In the genomic region with DNA sequence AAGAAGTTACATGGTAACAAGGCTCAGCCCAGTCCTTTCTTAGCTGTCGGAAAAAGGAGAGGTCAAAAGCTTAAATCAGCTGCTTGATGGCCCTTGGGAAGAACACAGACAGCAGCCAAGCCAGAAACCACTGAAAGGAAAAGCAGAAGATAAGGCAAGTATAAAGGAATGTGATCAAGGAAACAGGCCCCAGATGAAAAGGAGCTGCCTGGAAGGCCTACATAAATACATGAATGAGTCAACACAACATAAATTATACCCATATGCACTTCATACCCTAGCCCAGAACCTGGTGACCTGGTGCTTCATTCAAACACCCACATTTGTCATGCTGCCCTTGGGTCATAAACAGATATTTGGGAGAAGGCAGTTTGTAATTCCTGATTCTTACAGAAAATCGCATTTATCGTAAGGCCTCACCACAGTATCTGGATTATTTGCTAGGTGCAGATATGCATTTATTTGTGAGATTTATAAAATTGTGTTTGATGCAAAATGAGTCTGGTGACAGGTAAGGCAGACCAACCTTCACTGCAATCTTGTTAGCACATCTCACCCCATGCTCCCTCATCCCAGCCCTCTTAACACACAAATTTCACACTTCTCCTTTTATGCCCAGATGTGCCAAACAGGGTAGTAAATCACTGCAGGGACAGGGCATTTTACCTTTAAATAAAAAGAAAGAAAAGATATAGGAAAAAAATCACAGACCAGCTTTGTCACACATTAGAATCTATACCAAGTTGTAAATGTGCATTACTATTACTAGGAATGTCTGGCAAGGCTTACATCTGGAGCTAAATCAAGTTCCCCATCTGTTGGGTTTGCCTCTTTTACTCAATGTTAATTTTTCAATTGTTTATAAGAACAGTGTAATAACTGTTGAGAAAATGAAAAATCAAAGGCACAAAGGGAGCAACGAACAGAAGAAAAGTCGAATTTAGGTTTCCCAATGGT, we compare ENCODE assay signal across 9 cellular contexts.
DNase-seq lines count a peak whose midpoint lies in the region; TF ChIP-seq lines count a peak whose summit lies in the region.
"Had no signal": no experiment of that assay in that cellular context is flagged by ENCODE, and none has a peak within 500 bp of the region (broad histone marks: within the 10 kb centered on the region; RNA-seq: fewer than 3 reads in every experiment).

No MANE protein-coding gene starts in this region.

- H3K27ac ChIP-seq in AG04450 (ENCODE audit: low read depth, low read length) (peak overlapping the region; percentile 96), dorsolateral prefrontal cortex (peak overlapping the region in 46 of 59 donors; percentile 1 to 77 (median 42)), mucosa of rectum (ENCODE audit: low read depth in 2 of 2, low read length in 2 of 2) (peak overlapping the region; percentile 19 to 35), endodermal cell (ENCODE audit: low read depth, low read length) (no peak overlapping the region)

- no peaks in the 10 kb centered on the region for H3K27me3 ChIP-seq in AG04450 (ENCODE audit: control insufficient read depth, insufficient read depth, low read length)
- no peaks in the 10 kb centered on the region for H3K27me3 ChIP-seq in MG63
- H3K27me3 ChIP-seq in dorsolateral prefrontal cortex: no peaks in the 10 kb centered on the region
- H3K27me3 ChIP-seq in mucosa of rectum (ENCODE audit: control insufficient read depth in 2 of 2, insufficient read depth in 2 of 2, low read length in 2 of 2): no peaks in the 10 kb centered on the region
- H3K27me3 ChIP-seq in endodermal cell (ENCODE audit: control insufficient read depth, insufficient read depth, low read length, poor library complexity, severe bottlenecking): no peaks in the 10 kb centered on the region

- no peak for TF ChIP-seq CTCF in AG04450 (IDR thresholded peaks at IDR 0.05; ENCODE audit: low read depth, low read length)
- no peak for TF ChIP-seq CTCF in dorsolateral prefrontal cortex (IDR thresholded peaks at IDR 0.05 in 54 of 56, conservative IDR thresholded peaks at IDR 0.05 in 2 of 56; ENCODE audit: low read depth in 1 of 56, partially characterized antibody in 56 of 56)
- TF ChIP-seq CTCF in type B pancreatic cell (conservative IDR thresholded peaks at IDR 0.05): no peak
- no peak for TF ChIP-seq CTCF in endodermal cell (conservative IDR thresholded peaks at IDR 0.05)

- H3K4me3 ChIP-seq in AG04450 (ENCODE audit: low read depth, low read length) (peak overlapping the region; percentile 21), MG63 (no peak overlapping the region), dorsolateral prefrontal cortex (no peak overlapping the region), mucosa of rectum (ENCODE audit: low read length in 2 of 2) (no peak overlapping the region), endodermal cell (ENCODE audit: low read length) (no peak overlapping the region)

- no peak overlapping the region for H3K27ac Mint-ChIP-seq in type B pancreatic cell
- H3K27ac Mint-ChIP-seq in endodermal cell: no peak overlapping the region

- WGBS in endodermal cell (ENCODE audit: insufficient coverage in 1 of 2, insufficient read length in 1 of 2), 2 experiments: 95 to 100% methylated on average over 4 to 5 of the region's 5 CpGs

- POLR2A ChIA-PET in AG04450 (lab: Yijun Ruan, JAX): interaction anchor here (0.6 to 2.4 kb wide), 6 partner anchors 36 to 686 kb away, joined by 3 to 9 read pairs (median 4); no protein-coding TSS in a partner anchor

- intact Hi-C loops in dorsolateral prefrontal cortex (cut with DNase I): loop anchor here in 1 of 2 donors (5.0 kb wide), 1 partner anchor 64 kb away; no protein-coding TSS in a partner anchor

- H3K4me1 Mint-ChIP-seq in type B pancreatic cell (ENCODE audit: unreplicated experiment) (peaks cover 16% of the 10 kb centered on the region), endodermal cell (peaks cover 13% of the 10 kb centered on the region)

- H3K4me1 ChIP-seq in mucosa of rectum (ENCODE audit: control insufficient read depth in 2 of 2, insufficient read depth in 2 of 2, low read length in 2 of 2) (peaks cover 0 to 3% of the 10 kb centered on the region in 2 donors), endodermal cell (ENCODE audit: control insufficient read depth, insufficient read depth, low read length) (no peaks in the 10 kb centered on the region)

- H3K36me3 ChIP-seq in MG63 (peaks cover 5% of the 10 kb centered on the region; the same call in 1 of the 2 replicates), mucosa of rectum (ENCODE audit: control insufficient read depth in 2 of 2, insufficient read depth in 2 of 2, low read length in 2 of 2) (peaks cover 4 to 10% of the 10 kb centered on the region in 2 donors), endodermal cell (ENCODE audit: control insufficient read depth, insufficient read depth, low read length) (peaks cover 4% of the 10 kb centered on the region)

- CTCF ChIA-PET in AG04450 (lab: Charles Lee): interaction anchor here (1.0 to 1.3 kb wide), 2 partner anchors 49 to 98 kb away, joined by 5 read pairs; no protein-coding TSS in a partner anchor

- H3K9me3 Mint-ChIP-seq in type B pancreatic cell (no peaks in the 10 kb centered on the region), endodermal cell (no peaks in the 10 kb centered on the region)

- no peaks in the 10 kb centered on the region for H3K27me3 Mint-ChIP-seq in type B pancreatic cell
- no peaks in the 10 kb centered on the region for H3K27me3 Mint-ChIP-seq in endodermal cell (ENCODE audit: insufficient read depth)

- no peaks in the 10 kb centered on the region for H3K9me3 ChIP-seq in AG04450 (ENCODE audit: control insufficient read depth, insufficient read depth, low read length)
- no peaks in the 10 kb centered on the region for H3K9me3 ChIP-seq in MG63
- H3K9me3 ChIP-seq in mucosa of rectum (ENCODE audit: control insufficient read depth in 2 of 2, low read length in 2 of 2): no peaks in the 10 kb centered on the region
- no peaks in the 10 kb centered on the region for H3K9me3 ChIP-seq in endodermal cell (ENCODE audit: control insufficient read depth, low read length)

- peak; percentile 82 for DNase-seq in AG04450 (ENCODE audit: low read depth, low spot score)
- peak; percentile 71 for DNase-seq in MG63
- DNase-seq in dorsolateral prefrontal cortex: no peak
- no peak for DNase-seq in SHP77 treated with DMSO at 0.1 percent for 48 hours (lab: John Stamatoyannopoulos, UW)
- DNase-seq in type B pancreatic cell (ENCODE audit: extremely low spot score, unreplicated experiment): no peak
- DNase-seq in endodermal cell: no peak
- DNase-seq in COLO668 (lab: John Stamatoyannopoulos, UW; ENCODE audit: unreplicated experiment): no peak
- DNase-seq: activated T-cell treated with anti-CD3 and anti-CD28 coated beads, Interleukin-2, amount 50 U/mL, for 1 hour had no signal

- H3K4me3 Mint-ChIP-seq in type B pancreatic cell (no peak overlapping the region), endodermal cell (no peak overlapping the region)

- H3K36me3 Mint-ChIP-seq in type B pancreatic cell: peaks cover 13% of the 10 kb centered on the region
- peaks cover 7% of the 10 kb centered on the region for H3K36me3 Mint-ChIP-seq in endodermal cell (ENCODE audit: low read depth)

- no peak overlapping the region for H3K9ac ChIP-seq in mucosa of rectum (ENCODE audit: low read depth in 1 of 2, low read length in 2 of 2)
- H3K9ac ChIP-seq in endodermal cell (ENCODE audit: extremely low read depth, low read length, poor library complexity, severe bottlenecking): no peak overlapping the region

Comparison
In these comparisons a context has a peak if more than half of its experiments do, and no peak if none do; other contexts are left out.
1. DNase-seq: peak in AG04450 (single experiment) and MG63 (single experiment); none in dorsolateral prefrontal cortex (0 of 10), SHP77 treated with DMSO at 0.1 percent for 48 hours (single experiment), type B pancreatic cell (single experiment), endodermal cell (single experiment) and COLO668 (single experiment).